Comparison of ENCODE assay signal across 8 cellular contexts in the genomic region with DNA sequence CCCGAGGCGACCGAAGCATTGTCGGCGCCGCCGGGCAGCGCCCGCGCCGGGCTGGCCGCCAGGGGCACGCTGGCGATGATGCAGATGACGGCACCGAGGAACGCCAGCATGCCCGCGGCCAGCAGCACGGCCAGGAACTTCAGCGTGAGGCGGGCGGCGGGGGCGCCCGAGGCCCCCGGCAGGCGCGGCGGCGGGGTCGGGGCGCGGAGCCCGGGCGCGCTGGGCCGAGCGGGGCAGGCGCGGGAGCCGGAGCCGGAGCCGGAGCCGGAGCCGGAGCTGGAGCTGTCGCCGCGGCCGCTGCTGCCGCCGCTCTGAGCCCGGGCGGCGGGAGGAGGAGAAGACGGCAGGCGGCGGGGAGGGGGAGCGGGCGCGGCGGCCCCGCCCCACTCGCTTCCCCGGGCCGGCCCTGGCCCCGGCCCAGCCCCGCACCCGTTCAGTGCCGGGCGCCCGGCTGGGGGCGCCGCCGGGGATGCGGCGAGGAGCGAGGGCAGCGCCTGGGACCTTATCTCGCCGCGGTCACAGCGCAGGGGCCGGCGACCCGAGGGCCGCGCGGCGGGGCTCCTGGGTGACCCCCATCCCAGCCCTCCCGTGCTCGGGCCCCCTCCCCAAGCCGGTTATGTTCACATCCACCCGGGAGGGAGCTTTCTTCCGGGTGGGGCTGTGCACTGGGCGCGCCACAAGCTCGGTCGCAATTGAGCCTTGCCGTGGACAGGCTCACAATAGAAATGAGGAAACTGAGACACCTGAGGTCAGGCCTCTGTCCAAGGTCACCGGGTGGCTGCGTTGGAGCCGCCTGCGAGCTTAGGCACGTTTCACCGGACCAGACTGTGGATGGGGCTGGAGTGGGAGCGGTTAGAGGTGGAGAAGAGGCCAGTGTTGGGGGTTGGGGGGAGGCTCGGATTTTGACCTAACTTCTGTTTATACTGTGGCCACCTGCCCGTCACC. TPM values are rescaled to one million over a fixed set of nuclear protein-coding genes. Genes with fewer than 3 reads are reported as not detected.
DNase-seq lines count a peak whose midpoint lies in the region; ATAC-seq and TF ChIP-seq lines count a peak whose summit lies in the region.

Gene NPTXR, minus strand, starts transcription at position 313 of the 945 bp plus-strand sequence.

- no peaks in the 10 kb centered on the region for H3K4me1 Mint-ChIP-seq in Caco-2 (ENCODE audit: low read depth, unreplicated experiment)
- peaks cover 6% of the 10 kb centered on the region for H3K4me1 Mint-ChIP-seq in stimulated activated memory B cell treated with anti-CD40 and anti-IgM and Interleukin-4, amounts not matched to agents 10 μg/mL and 1 μg/mL and 100 μg/mL, for 72 hours

- POLR2A ChIA-PET in Caco-2 (lab: Charles Lee), result interaction anchor here (0.6 to 1.0 kb wide), 3 partner anchors 40 to 304 kb away, joined by 3 read pairs; no protein-coding TSS in a partner anchor

- peaks cover 1% of the 10 kb centered on the region; the same call in 1 of the 2 replicates for H3K36me3 ChIP-seq in Caco-2 (ENCODE audit: control insufficient read depth, insufficient read depth, low read length)
- H3K36me3 ChIP-seq in MG63, result no peaks in the 10 kb centered on the region

- DNase-seq in Caco-2 (peak; percentile 62 to 85), MG63 (peak; percentile 56), dermis blood vessel endothelial cell (peak; percentile 58), left lobe of liver (ENCODE audit: low spot score) (peak; percentile 61)

- H3K36me3 Mint-ChIP-seq in Caco-2 (ENCODE audit: insufficient read depth, unreplicated experiment), result no peaks in the 10 kb centered on the region
- no peaks in the 10 kb centered on the region for H3K36me3 Mint-ChIP-seq in stimulated activated memory B cell treated with anti-CD40 and anti-IgM and Interleukin-4, amounts not matched to agents 10 μg/mL and 1 μg/mL and 100 μg/mL, for 72 hours

- CTCF ChIA-PET in Caco-2 (lab: Charles Lee), result interaction anchor here (1.0 to 2.1 kb wide), 4 partner anchors 18 to 308 kb away, joined by 3 to 29 read pairs (median 6); partner anchors contain the start of gene CBX7

- H3K27me3 Mint-ChIP-seq in Caco-2 (ENCODE audit: insufficient read depth, unreplicated experiment), result peaks cover 4% of the 10 kb centered on the region
- peaks cover 74% of the 10 kb centered on the region for H3K27me3 Mint-ChIP-seq in stimulated activated memory B cell treated with anti-CD40 and anti-IgM and Interleukin-4, amounts not matched to agents 10 μg/mL and 1 μg/mL and 100 μg/mL, for 72 hours

- H3K9me3 Mint-ChIP-seq in Caco-2 (ENCODE audit: unreplicated experiment), result no peaks in the 10 kb centered on the region
- no peaks in the 10 kb centered on the region for H3K9me3 Mint-ChIP-seq in stimulated activated memory B cell treated with anti-CD40 and anti-IgM and Interleukin-4, amounts not matched to agents 10 μg/mL and 1 μg/mL and 100 μg/mL, for 72 hours

- H3K27ac Mint-ChIP-seq in Caco-2 (ENCODE audit: unreplicated experiment), result no peak within 1 kb of the TSS
- H3K27ac Mint-ChIP-seq in stimulated activated memory B cell treated with anti-CD40 and anti-IgM and Interleukin-4, amounts not matched to agents 10 μg/mL and 1 μg/mL and 100 μg/mL, for 72 hours, result no peak within 1 kb of the TSS

- peak within 1 kb of the TSS; percentile 57 for H3K4me3 ChIP-seq in Caco-2 (ENCODE audit: low read depth, low read length)
- H3K4me3 ChIP-seq in MG63, result peak within 1 kb of the TSS; percentile 6; the same call in 1 of the 2 replicates

- intact Hi-C loops in Caco-2 (cut with micrococcal nuclease; ENCODE audit: unreplicated experiment), result loop anchor here (1.0 to 5.0 kb wide), 2 partner anchors 50 to 77 kb away; partner anchors contain the start of gene DNAL4

- no TSS peak for BruUV-seq in Caco-2 (replicated peaks; lab: Mats Ljungman, UMichigan)

- ATAC-seq in activated CD4-positive, CD25-positive, alpha-beta regulatory T cell treated with anti-CD3 and anti-CD28 coated beads, Interleukin-2, amount 50 U/mL, for 24 hours, result peak; percentile 51 to 67
- ATAC-seq in left lobe of liver (peak; percentile 83), GM18519 (IDR thresholded peaks at IDR 0.05; ENCODE audit: low FRiP score, unreplicated experiment) (no peak), GM21360 (IDR thresholded peaks at IDR 0.05; ENCODE audit: unreplicated experiment) (no peak)
- peak; percentile 59 for ATAC-seq in stimulated activated memory B cell treated with anti-CD40 and anti-IgM and Interleukin-4, amounts not matched to agents 10 μg/mL and 1 μg/mL and 100 μg/mL, for 72 hours

- peaks cover 13% of the 10 kb centered on the region for H3K4me1 ChIP-seq in Caco-2

- H3K27me3 ChIP-seq in Caco-2 (replicated peaks; ENCODE audit: control insufficient read depth, insufficient read depth, low read length), result no peaks in the 10 kb centered on the region
- H3K27me3 ChIP-seq in MG63, result peaks cover 8% of the 10 kb centered on the region

- peak within 1 kb of the TSS; percentile 84 for H3K4me3 Mint-ChIP-seq in Caco-2 (ENCODE audit: unreplicated experiment)
- peak within 1 kb of the TSS; percentile 65 for H3K4me3 Mint-ChIP-seq in stimulated activated memory B cell treated with anti-CD40 and anti-IgM and Interleukin-4, amounts not matched to agents 10 μg/mL and 1 μg/mL and 100 μg/mL, for 72 hours

- H3K9me3 ChIP-seq in Caco-2 (no peaks in the 10 kb centered on the region), MG63 (no peaks in the 10 kb centered on the region)

- TF ChIP-seq CTCF in Caco-2 (IDR thresholded peaks at IDR 0.05; ENCODE audit: insufficient read depth in 1 of 2, low read depth in 1 of 2, low read length in 1 of 2, severe bottlenecking in 1 of 2, unreplicated experiment in 1 of 2), result no peak

RNA-seq across cellular contexts. Expression of gene NPTXR, which starts in this region (rescaled TPM):
- total RNA-seq in Caco-2 (2022), result 12.8 and 16.4 TPM in 2 replicates
- 0.76 and 1.8 TPM in 2 replicates for total RNA-seq in MG63 (2014; rRNA removed; shearing (Covaris generic); ENCODE audit: low replicate concordance)
- total RNA-seq in dermis blood vessel endothelial cell, result 0.34 and 0.84 TPM in 2 replicates
- total RNA-seq in left lobe of liver, result 0.45 TPM

Comparison
In these comparisons a context has a peak if more than half of its experiments do, and no peak if none do; other contexts are left out.
1. Peak in DNase-seq in dermis blood vessel endothelial cell; RNA of the gene not detected or under 1 TPM.
2. Peak in DNase-seq and ATAC-seq in left lobe of liver; RNA of the gene not detected or under 1 TPM.
3. ATAC-seq: peak in activated CD4-positive, CD25-positive, alpha-beta regulatory T cell treated with anti-CD3 and anti-CD28 coated beads, Interleukin-2, amount 50 U/mL, for 24 hours (2 of 2) and stimulated activated memory B cell treated with anti-CD40 and anti-IgM and Interleukin-4, amounts not matched to agents 10 μg/mL and 1 μg/mL and 100 μg/mL, for 72 hours (single experiment); none in GM18519 (single experiment) and GM21360 (single experiment).
4. Peak in every context shown above with its lines, with median percentiles within 50 percentile points of each other: DNase-seq.